ENCODE assay signal across 8 cellular contexts in the genomic region with DNA sequence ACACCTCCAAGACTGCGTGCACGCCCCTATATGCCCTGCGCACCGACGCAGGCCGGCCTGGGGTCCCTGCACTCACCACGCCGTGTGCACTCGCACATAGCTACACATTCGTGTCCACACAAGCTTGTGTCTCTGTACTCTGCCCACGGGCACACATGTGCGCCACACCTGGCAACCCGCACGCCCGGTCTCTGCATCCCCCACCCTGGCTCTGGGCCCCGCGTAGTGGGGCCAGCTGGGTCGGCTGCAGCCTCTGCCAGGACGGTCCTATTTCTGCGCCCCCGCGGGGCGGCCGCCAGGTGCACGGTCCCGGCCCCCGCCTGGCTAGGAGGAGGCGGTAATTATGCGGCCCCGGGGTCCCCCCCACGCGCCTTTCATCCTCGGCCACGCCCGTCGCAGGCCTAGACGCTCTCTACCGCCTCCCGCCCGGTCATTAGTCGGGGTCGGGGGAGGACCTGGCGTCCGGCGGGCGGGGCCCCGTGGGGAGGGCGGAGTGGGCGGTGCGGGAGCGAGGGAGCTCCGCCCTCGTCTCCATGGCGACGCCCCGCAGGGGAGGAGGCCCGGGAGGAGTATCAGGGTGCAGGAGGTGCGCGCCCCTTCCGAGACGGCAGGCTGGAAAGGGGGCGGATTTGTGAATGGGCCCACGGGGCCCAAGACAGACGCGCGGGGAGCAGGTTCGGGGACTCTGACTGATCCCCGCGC. TPM values are rescaled to one million over a fixed set of nuclear protein-coding genes. Genes with fewer than 3 reads are reported as not detected.
DNase-seq lines count a peak whose midpoint lies in the region; FAIRE-seq and TF ChIP-seq lines count a peak whose summit lies in the region.

No MANE protein-coding gene starts in this region.

- no peak for TF ChIP-seq RAD21 in neural cell (conservative IDR thresholded peaks at IDR 0.05)

- no peaks in the 10 kb centered on the region for H3K9me2 ChIP-seq in neural cell (ENCODE audit: insufficient read depth, low read length)

- peak; percentile 44 for FAIRE-seq in GM19239 (lab: Jason Lieb, UNC)

- H3K36me3 ChIP-seq in BJ (ENCODE audit: control insufficient read depth, insufficient read depth, low read length) (peaks cover 5% of the 10 kb centered on the region), neural cell (ENCODE audit: insufficient read depth, low read length) (no peaks in the 10 kb centered on the region), testis (ENCODE audit: low read depth, missing control alignments) (no peaks in the 10 kb centered on the region)

- peak overlapping the region; percentile 51 for H3K4me2 ChIP-seq in neural cell (ENCODE audit: low read length)

- peak overlapping the region; percentile 56 for H3K4me3 ChIP-seq in BJ (ENCODE audit: low read depth, low read length)
- H3K4me3 ChIP-seq in fibroblast of villous mesenchyme (ENCODE audit: low read depth, low read length), result peak overlapping the region; percentile 63
- peak overlapping the region; percentile 71 for H3K4me3 ChIP-seq in neural cell (ENCODE audit: low read length)
- peak overlapping the region; percentile 50 to 60 for H3K4me3 ChIP-seq in testis

- no peaks in the 10 kb centered on the region for H3K27me3 ChIP-seq in BJ (ENCODE audit: control insufficient read depth, insufficient read depth, low read length)
- no peaks in the 10 kb centered on the region for H3K27me3 ChIP-seq in neural cell (ENCODE audit: insufficient read depth, low read depth, low read length)
- H3K27me3 ChIP-seq in testis, result no peaks in the 10 kb centered on the region

- peak overlapping the region; percentile 90 for H3K9ac ChIP-seq in neural cell (ENCODE audit: low read length)

- DNase-seq in BJ (ENCODE audit: low read depth) (no peak), GM19239 (ENCODE audit: insufficient read length, low spot score) (no peak), HUDEP-2 (lab: John Stamatoyannopoulos, UW; ENCODE audit: unreplicated experiment in 76 of 76) (peak in 72 of 76 experiments; percentile 54 to 99 (median 94)), RPMI8226 (peak; percentile 96), fibroblast of villous mesenchyme (ENCODE audit: low read depth) (peak; percentile 83), testis (peak; percentile 84)
- peak; percentile 95 for DNase-seq in activated effector memory CD4-positive, alpha-beta T cell treated with anti-CD3 and anti-CD28 coated beads, Interleukin-2, amount 50 U/mL, for 16 hours

- 0 to 6% methylated on average over 28 to 57 of the region's 69 CpGs for WGBS in testis, 2 donors

- CTCF ChIA-PET in BJ (lab: Yijun Ruan, JAX), result interaction anchor here (0.6 to 12.8 kb wide), 19 partner anchors 9 to 409 kb away, joined by 3 to 437 read pairs (median 5); partner anchors contain the start of genes ATP5F1D and FAM174C

- H3K4me1 ChIP-seq in testis, result peaks cover 74% of the 10 kb centered on the region

- peaks cover 29% of the 10 kb centered on the region for H3K79me2 ChIP-seq in neural cell (replicated peaks; ENCODE audit: insufficient read depth, low read length)

- no peak overlapping the region for H2AFZ ChIP-seq in neural cell (ENCODE audit: low read depth, low read length)

- POLR2A ChIA-PET in BJ (lab: Charles Lee), result interaction anchor here (0.5 to 2.2 kb wide), 7 partner anchors 7 to 246 kb away, joined by 4 to 20 read pairs (median 6); no protein-coding TSS in a partner anchor

- intact Hi-C loops in testis (cut with DNase I; ENCODE audit: low total_unique reads), result no loop called here

- H3K27ac ChIP-seq in neural cell (ENCODE audit: low read length) (peak overlapping the region; percentile 68), testis (peak overlapping the region; percentile 68 to 89)

- no peak for TF ChIP-seq POLR2A in testis (IDR thresholded peaks at IDR 0.05)

- H3F3A ChIP-seq in neural cell (ENCODE audit: insufficient read depth, low read length, poor library complexity, severe bottlenecking), result no peaks in the 10 kb centered on the region

- peaks cover 17% of the 10 kb centered on the region for H4K20me1 ChIP-seq in neural cell (ENCODE audit: insufficient read depth)

- no peak for TF ChIP-seq EP300 in neural cell (conservative IDR thresholded peaks at IDR 0.05; ENCODE audit: poor library complexity, severe bottlenecking)

- no peaks in the 10 kb centered on the region for H3K9me3 ChIP-seq in neural cell (ENCODE audit: low read length)
- no peaks in the 10 kb centered on the region for H3K9me3 ChIP-seq in testis

- TF ChIP-seq CTCF in BJ (IDR thresholded peaks at IDR 0.05; ENCODE audit: insufficient read depth, low read depth, low read length) (no peak), fibroblast of villous mesenchyme (IDR thresholded peaks at IDR 0.05; ENCODE audit: insufficient read depth, low read depth, low read length) (no peak), neural cell (IDR thresholded peaks at IDR 0.05; ENCODE audit: poor library complexity, severe bottlenecking) (no peak), testis (IDR thresholded peaks at IDR 0.05) (no peak)

TF ChIP-seq in neural cell, 6 proteins besides CTCF, POLR2A, EP300 and RAD21:
- TF ChIP-seq POLR2AphosphoS5 (IDR thresholded peaks at IDR 0.05), result peak; percentile 5
- no peak for TF ChIP-seq SMC3 (conservative IDR thresholded peaks at IDR 0.05; ENCODE audit: poor library complexity)
- TF ChIP-seq EZH2 (IDR thresholded peaks at IDR 0.05; ENCODE audit: borderline replicate concordance, insufficient read depth, low read length, poor library complexity, severe bottlenecking), result no peak

RNA-seq across cellular contexts. Expression of gene CIRBP, which starts 2.9 kb away (rescaled TPM):
- polyA plus RNA-seq in BJ (2011; rRNA removed) (342 and 372 TPM in 2 replicates), neural cell (1,663 and 1,665 TPM in 2 replicates), testis (ENCODE audit: insufficient read depth, low read depth, low replicate concordance) (483 TPM)
- polyA minus RNA-seq in BJ (2011; rRNA and poly(A)+ RNA removed), result 69.9 and 93.9 TPM in 2 replicates
- total RNA-seq in fibroblast of villous mesenchyme (85.5 and 140 TPM in 2 replicates), testis (100 to 1,000 TPM; 621 to 661 TPM)
- 542 and 651 TPM in 2 replicates for polyA minus RNA-seq in neural cell

RNA-seq across cellular contexts. Expression of gene FAM174C, which starts 9.1 kb away (rescaled TPM):
- 24.6 and 37.5 TPM in 2 replicates for polyA plus RNA-seq in BJ (2011; rRNA removed)
- 8.6 TPM in 2 replicates for polyA minus RNA-seq in BJ (2011; rRNA and poly(A)+ RNA removed)
- total RNA-seq in fibroblast of villous mesenchyme, result 17.3 and 21.9 TPM in 2 replicates
- polyA plus RNA-seq in neural cell, result 21.7 and 28.4 TPM in 2 replicates
- polyA minus RNA-seq in neural cell, result 5.1 and 7.5 TPM in 2 replicates
- total RNA-seq in testis, result 100 to 1,000 TPM; 111 to 128 TPM
- polyA plus RNA-seq in testis (ENCODE audit: insufficient read depth, low read depth, low replicate concordance), result 51.6 TPM

RNA-seq across cellular contexts. Expression of gene MIDN, which starts 17.9 kb away (rescaled TPM):
- polyA plus RNA-seq in BJ (2011; rRNA removed) (6.9 and 8.4 TPM in 2 replicates), neural cell (24.8 and 28.3 TPM in 2 replicates), testis (ENCODE audit: insufficient read depth, low read depth, low replicate concordance) (30.3 TPM)
- polyA minus RNA-seq in BJ (2011; rRNA and poly(A)+ RNA removed), result 21.3 and 25.6 TPM in 2 replicates
- total RNA-seq in fibroblast of villous mesenchyme (14.2 and 15.5 TPM in 2 replicates), testis (10 to 100 TPM; 38.2 to 42.4 TPM)
- 56.4 and 57.9 TPM in 2 replicates for polyA minus RNA-seq in neural cell

RNA-seq across cellular contexts. Expression of gene EFNA2, which starts 19.4 kb away (rescaled TPM):
- polyA plus RNA-seq in BJ (2011; rRNA removed), result not detected in 2 replicates
- polyA minus RNA-seq in BJ (2011; rRNA and poly(A)+ RNA removed), result not detected in 2 replicates
- total RNA-seq in fibroblast of villous mesenchyme, result not detected in 2 replicates
- 9.8 and 10.3 TPM in 2 replicates for polyA plus RNA-seq in neural cell
- 23.4 and 24.8 TPM in 2 replicates for polyA minus RNA-seq in neural cell
- total RNA-seq in testis, result 1 to 10 TPM; 1.5 to 2.9 TPM
- 0.61 TPM for polyA plus RNA-seq in testis (ENCODE audit: insufficient read depth, low read depth, low replicate concordance)

RNA-seq across cellular contexts. Expression of gene ATP5F1D, which starts 24.7 kb away (rescaled TPM):
- 57.9 and 65.1 TPM in 2 replicates for polyA plus RNA-seq in BJ (2011; rRNA removed)
- 29.1 and 30.1 TPM in 2 replicates for polyA minus RNA-seq in BJ (2011; rRNA and poly(A)+ RNA removed)
- total RNA-seq in fibroblast of villous mesenchyme, result 12.1 and 15.1 TPM in 2 replicates
- 22.8 and 47.8 TPM in 2 replicates for polyA plus RNA-seq in neural cell
- polyA minus RNA-seq in neural cell, result 9.0 and 13.3 TPM in 2 replicates
- 100 to 1,000 TPM; 104 to 166 TPM for total RNA-seq in testis
- polyA plus RNA-seq in testis (ENCODE audit: insufficient read depth, low read depth, low replicate concordance), result 94.5 TPM

Comparison
In these comparisons a context has a peak if more than half of its experiments do, and no peak if none do; other contexts are left out.
1. DNase-seq: peak in HUDEP-2 (72 of 76), RPMI8226 (single experiment), activated effector memory CD4-positive, alpha-beta T cell treated with anti-CD3 and anti-CD28 coated beads, Interleukin-2, amount 50 U/mL, for 16 hours (single experiment), fibroblast of villous mesenchyme (single experiment) and testis (single experiment); none in BJ (single experiment) and GM19239 (single experiment).
2. Peak in every context shown above with its lines, with median percentiles within 50 percentile points of each other: H3K4me3 ChIP-seq.